Comparison of ENCODE assay signal across 18 cellular contexts in the genomic region with DNA sequence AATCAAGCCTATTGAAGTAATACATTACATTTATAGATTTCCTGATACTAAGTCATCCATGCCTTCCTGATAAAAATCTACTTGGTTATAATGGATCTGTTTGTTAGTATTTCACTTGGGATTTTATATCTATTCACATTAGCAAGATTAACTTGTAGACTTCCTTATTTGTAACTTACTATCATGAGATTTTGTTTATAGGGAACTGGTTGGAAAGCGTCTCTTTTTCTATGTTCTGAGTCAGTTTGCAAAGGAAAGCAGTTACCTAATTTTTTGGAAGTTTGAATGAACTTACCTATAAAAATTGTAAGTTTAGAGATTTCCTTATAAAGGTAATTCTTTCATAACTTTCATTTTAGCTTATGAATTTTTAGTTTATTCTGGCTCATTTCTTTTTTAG.
"Had no signal": no experiment of that assay in that cellular context is flagged by ENCODE, and none has a peak within 500 bp of the region (broad histone marks: within the 10 kb centered on the region; RNA-seq: fewer than 3 reads in every experiment).

No MANE protein-coding gene starts in this region.

- H3K36me3 ChIP-seq: heart left ventricle, neutrophil, upper lobe of right lung, vagina had no signal

- H3K27ac ChIP-seq: neutrophil, sigmoid colon, stomach, tibial nerve, upper lobe of right lung, vagina had no signal

- DNase-seq: cortex of kidney; dorsolateral prefrontal cortex; effector CD8-positive, alpha-beta T cell; heart left ventricle; hippocampal formation; left colon; mucosa of descending colon; naive thymus-derived CD8-positive, alpha-beta T cell; posterior cingulate gyrus; sigmoid colon; stimulated activated CD4-positive, alpha-beta T cell treated with anti-CD3 and anti-CD28 coated beads, Interleukin-12 subunit alpha, Interleukin-12 subunit beta, amount 100 ng/mL, for 4 hours; stimulated activated naive CD4-positive, alpha-beta T cell; stomach; upper lobe of right lung had no signal

- H3K27me3 ChIP-seq: dorsolateral prefrontal cortex, heart left ventricle, neutrophil, sigmoid colon, stomach, tibial nerve, upper lobe of right lung, vagina had no signal

- H3K9me3 ChIP-seq: heart left ventricle, mucosa of descending colon, neutrophil, sigmoid colon, stomach, tibial nerve, upper lobe of right lung, vagina had no signal

- H3K4me3 ChIP-seq: dorsolateral prefrontal cortex, heart left ventricle, mucosa of descending colon, sigmoid colon, skin epidermis, stomach, tibial nerve, upper lobe of right lung, vagina had no signal
